Comparison of ENCODE assay signal across 22 cellular contexts in genomic region chr2:143246246-143246645, GRCh38.
"Had no signal": no experiment of that assay in that cellular context is flagged by ENCODE, and none has a peak within 500 bp of the region (broad histone marks: within the 10 kb centered on the region; RNA-seq: fewer than 3 reads in every experiment).

No MANE protein-coding gene starts in this region.

- H3K27me3 ChIP-seq: brain microvascular endothelial cell, cardiac muscle cell had no signal

- H3K36me3 ChIP-seq: brain microvascular endothelial cell, cardiac muscle cell had no signal

- H3K4me3 Mint-ChIP-seq: activated naive CD8-positive, alpha-beta T cell treated with anti-CD3 and anti-CD28 coated beads for 36 hours had no signal

- H3K9me3 ChIP-seq: SK-N-SH had no signal

- H3K4me3 ChIP-seq: cardiac muscle cell had no signal

- H3K27ac ChIP-seq: brain microvascular endothelial cell, cardiac muscle cell, VCaP had no signal

- DNase-seq: activated CD4-positive, CD25-positive, alpha-beta regulatory T cell; activated effector memory CD4-positive, alpha-beta T cell treated with anti-CD3 and anti-CD28 coated beads, Interleukin-2, amount 50 U/mL, for 16 hours; activated naive CD4-positive, alpha-beta T cell treated with Interleukin-2 at 50 U/mL for 16 hours; activated naive CD8-positive, alpha-beta T cell treated with anti-CD3 and anti-CD28 coated beads for 36 hours; brain microvascular endothelial cell; KBM-7; MV-4-11; NCI-H1092 treated with DMSO at 0.1 percent for 48 hours; NCI-H1417 treated with DMSO at 0.1 percent for 48 hours; NCI-H1694; NCI-H2029; NCI-H345; NCI-H510A; NCI-H526 treated with DMSO at 0.1 percent for 48 hours; NCI-H82; OCI-M1; RPMI8226; SK-N-SH had no signal

- H3K27me3 Mint-ChIP-seq: activated naive CD8-positive, alpha-beta T cell treated with anti-CD3 and anti-CD28 coated beads for 36 hours had no signal

- ATAC-seq: Panc1, Right ventricle myocardium inferior had no signal
